ENCODE assay signal across 22 cellular contexts in the genomic region with DNA sequence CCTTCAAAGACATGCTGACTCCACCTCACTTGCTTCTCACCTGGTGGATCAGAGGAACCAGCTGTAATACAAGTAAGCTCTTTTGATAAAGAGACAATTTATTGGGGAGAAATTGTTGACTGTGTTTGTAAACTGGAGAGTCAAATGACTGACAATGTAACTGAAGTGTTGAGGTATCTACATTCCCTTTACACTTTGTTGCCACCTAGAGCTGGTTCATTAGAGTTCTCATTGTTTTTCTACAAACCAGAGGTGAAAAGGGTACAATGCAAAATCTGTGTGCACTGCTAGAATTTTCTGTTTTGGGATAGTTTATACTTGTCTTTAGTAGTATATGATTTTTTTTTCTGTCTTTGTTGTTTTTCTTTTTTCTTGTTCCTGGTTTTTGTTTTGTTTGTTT. TPM values are rescaled to one million over a fixed set of nuclear protein-coding genes. Genes with fewer than 3 reads are reported as not detected.
DNase-seq lines count a peak whose midpoint lies in the region; ATAC-seq and TF ChIP-seq lines count a peak whose summit lies in the region.
"Had no signal": no experiment of that assay in that cellular context is flagged by ENCODE, and none has a peak within 500 bp of the region (broad histone marks: within the 10 kb centered on the region; RNA-seq: fewer than 3 reads in every experiment).

No MANE protein-coding gene starts in this region.

- H3K27ac ChIP-seq in GM23338 (ENCODE audit: low read depth) (no peak overlapping the region), MM.1S (ENCODE audit: low read length) (no peak overlapping the region)
- H3K27ac ChIP-seq: breast epithelium, skin epidermis had no signal

- H3K9me2 ChIP-seq in GM23338 (ENCODE audit: insufficient read depth) (no peaks in the 10 kb centered on the region), MM.1S (replicated peaks; ENCODE audit: insufficient read depth, low read length) (no peaks in the 10 kb centered on the region)

- H3K4me3 Mint-ChIP-seq in GM23338 = no peak overlapping the region
- no peak overlapping the region for H3K4me3 Mint-ChIP-seq in HFFc6
- H3K4me3 Mint-ChIP-seq: activated CD4-positive, alpha-beta T cell treated with anti-CD3 and anti-CD28 coated beads for 36 hours; activated naive CD4-positive, alpha-beta T cell treated with anti-CD3 and anti-CD28 coated beads for 36 hours; CD8-positive, alpha-beta memory T cell; IgD-negative memory B cell; stimulated activated naive B cell treated with anti-CD40 and anti-IgM and Interleukin-4, amounts not matched to agents 10 μg/mL and 1 μg/mL and 100 μg/mL, for 72 hours had no signal

- H3K4me1 ChIP-seq in GM23338 (ENCODE audit: insufficient read depth) = no peaks in the 10 kb centered on the region
- H3K4me1 ChIP-seq in MM.1S (ENCODE audit: low read length) = no peaks in the 10 kb centered on the region
- H3K4me1 ChIP-seq: breast epithelium had no signal

- H3K36me3 ChIP-seq in GM23338 (ENCODE audit: insufficient read depth) = no peaks in the 10 kb centered on the region
- no peaks in the 10 kb centered on the region for H3K36me3 ChIP-seq in MM.1S (replicated peaks; ENCODE audit: insufficient read depth, low read length)
- H3K36me3 ChIP-seq: breast epithelium had no signal

- no peaks in the 10 kb centered on the region for H3K4me1 Mint-ChIP-seq in GM23338
- no peaks in the 10 kb centered on the region for H3K4me1 Mint-ChIP-seq in HFFc6 (ENCODE audit: low read depth)
- H3K4me1 Mint-ChIP-seq: activated CD4-positive, alpha-beta T cell treated with anti-CD3 and anti-CD28 coated beads for 36 hours; CD8-positive, alpha-beta memory T cell; IgD-negative memory B cell; stimulated activated naive B cell treated with anti-CD40 and anti-IgM and Interleukin-4, amounts not matched to agents 10 μg/mL and 1 μg/mL and 100 μg/mL, for 72 hours had no signal

- no peaks in the 10 kb centered on the region for H3K9me3 ChIP-seq in MM.1S (replicated peaks; ENCODE audit: insufficient read depth, low read length)
- H3K9me3 ChIP-seq: breast epithelium had no signal

- H2AFZ ChIP-seq in GM23338 (no peak overlapping the region), MM.1S (ENCODE audit: low read length) (no peak overlapping the region)

- H4K20me1 ChIP-seq in GM23338 (replicated peaks; ENCODE audit: insufficient read depth) (no peaks in the 10 kb centered on the region), MM.1S (ENCODE audit: insufficient read depth, low read length) (no peaks in the 10 kb centered on the region)

- H3K4me2 ChIP-seq in GM23338 (no peak overlapping the region), MM.1S (ENCODE audit: low read depth, low read length) (no peak overlapping the region)

- TF ChIP-seq CTCF in GM23338 (conservative IDR thresholded peaks at IDR 0.05; ENCODE audit: low read depth in 2 of 2) = peak in 1 of 2 experiments; percentile 41; a peak in 2 of 4 replicates
- peak; percentile 14; the same call in 1 of the 2 replicates for TF ChIP-seq CTCF in MM.1S (IDR thresholded peaks at IDR 0.05; ENCODE audit: low read length)
- TF ChIP-seq CTCF in HFFc6 (IDR thresholded peaks at IDR 0.05) = no peak

- no peaks in the 10 kb centered on the region for H3K9me3 Mint-ChIP-seq in GM23338
- H3K9me3 Mint-ChIP-seq in HFFc6 = no peaks in the 10 kb centered on the region
- H3K9me3 Mint-ChIP-seq: activated naive CD4-positive, alpha-beta T cell treated with anti-CD3 and anti-CD28 coated beads for 36 hours; CD8-positive, alpha-beta memory T cell; IgD-negative memory B cell; stimulated activated naive B cell treated with anti-CD40 and anti-IgM and Interleukin-4, amounts not matched to agents 10 μg/mL and 1 μg/mL and 100 μg/mL, for 72 hours had no signal

- ATAC-seq in GM23338 (peak; percentile 37; the same call in 2 of the 3 replicates), left lobe of liver (peak; percentile 53), HG03460 (IDR thresholded peaks at IDR 0.05; ENCODE audit: unreplicated experiment) (no peak)
- ATAC-seq: activated CD4-positive, alpha-beta T cell treated with anti-CD3 and anti-CD28 coated beads for 36 hours; stimulated activated naive B cell treated with anti-CD40 and anti-IgM and Interleukin-4, amounts not matched to agents 10 μg/mL and 1 μg/mL and 100 μg/mL, for 72 hours had no signal

- no peaks in the 10 kb centered on the region for H3K79me2 ChIP-seq in GM23338 (replicated peaks; ENCODE audit: insufficient read depth)
- H3K79me2 ChIP-seq in MM.1S (ENCODE audit: low read length) = no peaks in the 10 kb centered on the region

- peak; percentile 19 for DNase-seq in GM23338 (ENCODE audit: low spot score)
- DNase-seq in MM.1S = peak; percentile 12
- peak; percentile 7 for DNase-seq in RPMI7951 (ENCODE audit: low read depth)
- no peak for DNase-seq in left lobe of liver (ENCODE audit: low spot score)
- no peak for DNase-seq in iPS-NIHi11 (ENCODE audit: low spot score)
- no peak for DNase-seq in HFFc6
- DNase-seq: activated CD4-positive, alpha-beta T cell treated with anti-CD3 and anti-CD28 coated beads for 36 hours; activated naive CD4-positive, alpha-beta T cell treated with anti-CD3 and anti-CD28 coated beads for 36 hours; activated T-cell treated with anti-CD3 and anti-CD28 coated beads, Interleukin-2, amount 50 U/mL, for 48 hours; amniotic stem cell; CD8-positive, alpha-beta memory T cell; DMS79; kidney glomerular epithelial cell; NCI-H1930; NCI-H510A; SIG-M5; stimulated activated CD4-positive, alpha-beta T cell treated with anti-CD3 and anti-CD28 coated beads, Interleukin-2, amount 100 ng/mL, for 24 hours; stimulated activated naive B cell treated with anti-CD40 and anti-IgM and Interleukin-4, amounts not matched to agents 10 μg/mL and 1 μg/mL and 100 μg/mL, for 72 hours had no signal

- peaks cover 3% of the 10 kb centered on the region for H3K27me3 Mint-ChIP-seq in GM23338 (ENCODE audit: insufficient read depth, low read depth, poor library complexity)
- H3K27me3 Mint-ChIP-seq in HFFc6 (ENCODE audit: insufficient read depth) = peaks cover 40% of the 10 kb centered on the region

- no peaks in the 10 kb centered on the region for H3K36me3 Mint-ChIP-seq in GM23338 (ENCODE audit: low read depth)
- no peaks in the 10 kb centered on the region for H3K36me3 Mint-ChIP-seq in HFFc6 (ENCODE audit: low read depth)
- H3K36me3 Mint-ChIP-seq: CD8-positive, alpha-beta memory T cell; IgD-negative memory B cell; stimulated activated naive B cell treated with anti-CD40 and anti-IgM and Interleukin-4, amounts not matched to agents 10 μg/mL and 1 μg/mL and 100 μg/mL, for 72 hours had no signal

- no peak overlapping the region for H3K27ac Mint-ChIP-seq in GM23338
- H3K27ac Mint-ChIP-seq in HFFc6 = no peak overlapping the region
- H3K27ac Mint-ChIP-seq: activated CD4-positive, alpha-beta T cell treated with anti-CD3 and anti-CD28 coated beads for 36 hours; activated naive CD4-positive, alpha-beta T cell treated with anti-CD3 and anti-CD28 coated beads for 36 hours; IgD-negative memory B cell; stimulated activated naive B cell treated with anti-CD40 and anti-IgM and Interleukin-4, amounts not matched to agents 10 μg/mL and 1 μg/mL and 100 μg/mL, for 72 hours had no signal

- no peaks in the 10 kb centered on the region for H3K27me3 ChIP-seq in GM23338 (ENCODE audit: insufficient read depth)
- no peaks in the 10 kb centered on the region for H3K27me3 ChIP-seq in MM.1S (replicated peaks; ENCODE audit: insufficient read depth, low read length)
- H3K27me3 ChIP-seq: breast epithelium had no signal

- H3K4me3 ChIP-seq in GM23338 = no peak overlapping the region
- H3K4me3 ChIP-seq in MM.1S (ENCODE audit: low read length) = no peak overlapping the region
- H3K4me3 ChIP-seq: breast epithelium, skin epidermis had no signal

- no peak overlapping the region for H3K9ac ChIP-seq in MM.1S (ENCODE audit: low read length)

- H3F3A ChIP-seq in GM23338 (replicated peaks; ENCODE audit: low read depth) (no peaks in the 10 kb centered on the region), MM.1S (ENCODE audit: insufficient read depth, low read length) (no peaks in the 10 kb centered on the region)

TF ChIP-seq in GM23338, 12 proteins besides CTCF, POLR2A, EP300 and RAD21 (continues in another document):
- TF ChIP-seq, protein P1, sequence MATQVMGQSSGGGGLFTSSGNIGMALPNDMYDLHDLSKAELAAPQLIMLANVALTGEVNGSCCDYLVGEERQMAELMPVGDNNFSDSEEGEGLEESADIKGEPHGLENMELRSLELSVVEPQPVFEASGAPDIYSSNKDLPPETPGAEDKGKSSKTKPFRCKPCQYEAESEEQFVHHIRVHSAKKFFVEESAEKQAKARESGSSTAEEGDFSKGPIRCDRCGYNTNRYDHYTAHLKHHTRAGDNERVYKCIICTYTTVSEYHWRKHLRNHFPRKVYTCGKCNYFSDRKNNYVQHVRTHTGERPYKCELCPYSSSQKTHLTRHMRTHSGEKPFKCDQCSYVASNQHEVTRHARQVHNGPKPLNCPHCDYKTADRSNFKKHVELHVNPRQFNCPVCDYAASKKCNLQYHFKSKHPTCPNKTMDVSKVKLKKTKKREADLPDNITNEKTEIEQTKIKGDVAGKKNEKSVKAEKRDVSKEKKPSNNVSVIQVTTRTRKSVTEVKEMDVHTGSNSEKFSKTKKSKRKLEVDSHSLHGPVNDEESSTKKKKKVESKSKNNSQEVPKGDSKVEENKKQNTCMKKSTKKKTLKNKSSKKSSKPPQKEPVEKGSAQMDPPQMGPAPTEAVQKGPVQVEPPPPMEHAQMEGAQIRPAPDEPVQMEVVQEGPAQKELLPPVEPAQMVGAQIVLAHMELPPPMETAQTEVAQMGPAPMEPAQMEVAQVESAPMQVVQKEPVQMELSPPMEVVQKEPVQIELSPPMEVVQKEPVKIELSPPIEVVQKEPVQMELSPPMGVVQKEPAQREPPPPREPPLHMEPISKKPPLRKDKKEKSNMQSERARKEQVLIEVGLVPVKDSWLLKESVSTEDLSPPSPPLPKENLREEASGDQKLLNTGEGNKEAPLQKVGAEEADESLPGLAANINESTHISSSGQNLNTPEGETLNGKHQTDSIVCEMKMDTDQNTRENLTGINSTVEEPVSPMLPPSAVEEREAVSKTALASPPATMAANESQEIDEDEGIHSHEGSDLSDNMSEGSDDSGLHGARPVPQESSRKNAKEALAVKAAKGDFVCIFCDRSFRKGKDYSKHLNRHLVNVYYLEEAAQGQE (IDR thresholded peaks at IDR 0.05; ENCODE audit: unreplicated experiment) = no peak
- no peak for TF ChIP-seq POLR2AphosphoS5 (IDR thresholded peaks at IDR 0.05; ENCODE audit: low read depth)
- TF ChIP-seq EZH2phosphoT487 (IDR thresholded peaks at IDR 0.05; ENCODE audit: unreplicated experiment) = no peak

RNA-seq across cellular contexts. Expression of gene LRRC58, which starts 8.7 kb away (rescaled TPM):
- total RNA-seq in GM23338 (2014; rRNA removed; shearing (Covaris generic)) = 23.8 and 25.6 TPM in 2 replicates
- polyA plus RNA-seq in GM23338 (2016; fragmentation: Nextera tagmentation; extraction: Ambion mirVana) = 5.8 and 7.0 TPM in 2 replicates
- 50.5 and 58.9 TPM in 2 replicates for total RNA-seq in RPMI7951 (2014; rRNA removed; shearing (Covaris generic))
- total RNA-seq in left lobe of liver = 9.2 TPM
- total RNA-seq in HFFc6 (2021; fragmentation: NEBNext Ultra II Directional; extraction: Animal tissue kit (Norgen Biotek cat#: 25700)) = 10 to 100 TPM; 14.2 to 17.9 (median 16.3) TPM

Comparison
In these comparisons a context has a peak if more than half of its experiments do, and no peak if none do; other contexts are left out.
1. DNase-seq: peak in GM23338 (single experiment), MM.1S (single experiment) and RPMI7951 (single experiment); none in left lobe of liver (single experiment), iPS-NIHi11 (single experiment) and HFFc6 (single experiment).